1 cellular context compared by ENCODE assay signal in the genomic region with DNA sequence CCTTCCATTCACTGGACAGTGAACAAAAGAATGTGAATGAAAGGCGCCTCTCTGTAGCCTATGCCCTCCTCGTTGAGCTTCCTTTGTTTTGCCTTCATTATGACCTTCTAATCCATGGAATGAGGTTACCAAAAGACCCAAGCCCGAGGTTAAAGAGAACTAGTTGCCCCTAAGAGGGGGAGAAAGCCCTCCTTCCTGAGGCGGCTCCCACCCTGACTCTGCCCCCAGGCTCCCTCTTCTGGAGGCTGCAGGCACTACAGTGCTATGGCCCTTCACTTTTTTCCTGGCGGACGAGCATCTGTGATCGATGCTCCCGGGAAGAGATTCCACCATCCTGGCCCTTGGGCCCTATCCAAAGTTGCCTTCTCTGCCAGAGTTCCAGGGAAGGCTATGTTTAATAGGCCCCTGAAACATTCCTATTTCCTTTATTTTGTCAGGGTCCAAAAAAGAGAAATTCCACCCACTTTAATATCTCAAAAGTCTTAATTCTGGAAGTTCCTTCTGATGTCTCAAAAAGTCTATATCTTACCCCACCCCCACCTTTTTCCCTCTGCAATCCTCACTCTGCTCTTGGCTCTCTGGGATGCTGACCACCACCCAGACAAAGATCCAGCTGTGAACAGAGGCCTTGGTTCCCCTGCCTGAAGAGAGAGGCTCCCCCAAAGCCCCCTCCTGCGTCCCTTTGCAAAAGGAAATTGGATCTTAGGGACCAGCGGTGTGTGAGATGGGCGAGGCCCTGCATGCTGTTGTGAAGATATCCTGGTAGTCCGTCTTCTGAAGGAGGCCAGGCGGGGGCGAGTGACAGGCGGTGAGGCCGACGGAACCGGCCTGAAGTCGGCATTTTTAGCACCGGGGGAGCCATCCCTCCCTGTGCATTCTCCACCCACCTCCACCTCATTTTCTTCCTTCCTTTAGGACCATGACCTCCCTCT.
TF ChIP-seq lines count a peak whose summit lies in the region.

No MANE protein-coding gene starts in this region.

TF ChIP-seq in HCT116, 20 proteins besides CTCF, POLR2A, EP300 and RAD21 (continued from another document):
- no peak for TF ChIP-seq TCF7L2 (IDR thresholded peaks at IDR 0.05; ENCODE audit: borderline replicate concordance, extremely low read depth, insufficient read depth, insufficient read length)
- TF ChIP-seq FOSL1 (IDR thresholded peaks at IDR 0.05; ENCODE audit: low read depth) = no peak
- no peak for TF ChIP-seq CBX3 (IDR thresholded peaks at IDR 0.05; ENCODE audit: low read depth)
- no peak for TF ChIP-seq POLR2AphosphoS5 (IDR thresholded peaks at IDR 0.05; ENCODE audit: low read depth, low read length)
- no peak for TF ChIP-seq CEBPB (IDR thresholded peaks at IDR 0.05; ENCODE audit: low read depth)
- TF ChIP-seq ZFX (IDR thresholded peaks at IDR 0.05) = no peak
- TF ChIP-seq YY1 (IDR thresholded peaks at IDR 0.05; ENCODE audit: extremely low read depth, insufficient replicate concordance, low read depth, low read length) = no peak
